Comparison of ENCODE assay signal across 8 cellular contexts in the genomic region with DNA sequence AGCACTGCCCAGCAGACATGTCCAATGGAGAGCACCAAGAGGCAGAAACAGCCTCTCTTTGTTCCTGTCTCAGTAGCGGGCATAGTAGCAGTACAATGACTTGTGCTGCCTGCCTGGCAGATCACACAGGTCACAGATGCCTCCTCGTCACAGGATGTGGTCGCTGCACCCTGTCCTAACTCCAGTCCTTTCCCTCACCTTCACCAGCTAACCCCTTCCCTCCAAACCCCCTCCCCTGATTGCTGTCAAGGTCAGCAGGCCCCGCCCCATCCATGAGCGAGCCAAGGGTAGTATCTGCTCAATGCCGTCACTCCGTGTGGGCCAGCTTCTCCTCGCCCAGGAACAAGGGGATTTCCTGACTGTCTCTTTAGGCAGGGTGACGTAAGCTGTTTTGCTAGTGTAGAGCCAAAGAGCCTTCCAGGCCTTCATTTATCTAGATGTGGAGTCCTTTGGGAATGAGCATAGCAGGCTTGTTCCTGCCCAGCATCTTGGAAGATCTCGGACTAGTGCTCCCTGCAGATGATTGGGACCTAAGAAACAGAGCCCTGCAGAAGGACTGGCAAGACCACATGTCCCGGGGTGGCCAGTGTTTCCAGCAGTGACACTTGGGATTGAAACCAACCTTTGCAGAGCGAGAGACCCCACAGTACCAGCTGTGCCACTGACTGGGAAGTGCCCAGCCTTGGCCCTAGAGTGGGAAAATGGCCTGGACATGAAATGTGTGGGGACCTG.
DNase-seq lines count a peak whose midpoint lies in the region; ATAC-seq, FAIRE-seq and TF ChIP-seq lines count a peak whose summit lies in the region.

No MANE protein-coding gene starts in this region.

- H3K4me1 ChIP-seq in small intestine (ENCODE audit: control insufficient read depth in 2 of 2, insufficient read depth in 1 of 2, low read depth in 1 of 2, low read length in 1 of 2), result peaks cover 0 to 6% of the 10 kb centered on the region in 2 donors

- no peak for ATAC-seq in HG02840 (IDR thresholded peaks at IDR 0.05; ENCODE audit: low FRiP score, unreplicated experiment)

- no peak for FAIRE-seq in small intestine (lab: Jason Lieb, UNC)

- no peaks in the 10 kb centered on the region for H3K36me3 ChIP-seq in small intestine (ENCODE audit: control insufficient read depth in 2 of 2, insufficient read depth in 2 of 2, low read length in 2 of 2)

- 31 to 36% (median 33%) methylated on average over 12 of the region's 12 CpGs for WGBS in small intestine, 3 donors

- no peaks in the 10 kb centered on the region for H3K9me3 ChIP-seq in small intestine (ENCODE audit: control insufficient read depth, low read depth)

- DNase-seq in ELR (ENCODE audit: low read depth) (peak; percentile 22), NK-92 (lab: John Stamatoyannopoulos, UW; ENCODE audit: unreplicated experiment) (peak; percentile 55), fibroblast of villous mesenchyme (ENCODE audit: low read depth) (peak; percentile 51), small intestine (peak; percentile 49), T1000 (lab: John Stamatoyannopoulos, UW) (no peak), NCI-H2196 (lab: John Stamatoyannopoulos, UW; ENCODE audit: unreplicated experiment) (no peak)
- peak; percentile 80 to 84 for DNase-seq in activated T-cell treated with anti-CD3 and anti-CD28 coated beads, Interleukin-2, amount 50 U/mL, for 48 hours

- no peak for TF ChIP-seq CTCF in fibroblast of villous mesenchyme (IDR thresholded peaks at IDR 0.05; ENCODE audit: insufficient read depth, low read depth, low read length)

- H3K27ac ChIP-seq in small intestine (ENCODE audit: low read depth in 1 of 2, low read length in 1 of 2), result peak overlapping the region; percentile 45 to 81

- H3K27me3 ChIP-seq in small intestine (ENCODE audit: control insufficient read depth in 2 of 2, insufficient read depth in 2 of 2, low read length in 2 of 2), result no peaks in the 10 kb centered on the region

- H3K4me3 ChIP-seq in fibroblast of villous mesenchyme (ENCODE audit: low read depth, low read length), result no peak overlapping the region
- no peak overlapping the region for H3K4me3 ChIP-seq in small intestine (ENCODE audit: low read depth in 1 of 2, low read length in 2 of 2)

Comparison
In these comparisons a context has a peak if more than half of its experiments do, and no peak if none do; other contexts are left out.
1. DNase-seq: peak in ELR (single experiment), NK-92 (single experiment), activated T-cell treated with anti-CD3 and anti-CD28 coated beads, Interleukin-2, amount 50 U/mL, for 48 hours (2 of 2), fibroblast of villous mesenchyme (single experiment) and small intestine (single experiment); none in T1000 (single experiment) and NCI-H2196 (single experiment).